In genomic region chr4:54215379-54216072, GRCh38 we compare ENCODE assay signal across 1 cellular context.
TF ChIP-seq lines count a peak whose summit lies in the region.

No MANE protein-coding gene starts in this region.

TF ChIP-seq in GM23338, 12 proteins besides CTCF, POLR2A, EP300 and RAD21 (continued from another document):
- no peak for TF ChIP-seq REST (IDR thresholded peaks at IDR 0.05; ENCODE audit: unreplicated experiment)
- TF ChIP-seq ZNF114 (CRISPR knock-in tag; IDR thresholded peaks at IDR 0.05), result no peak
- no peak for TF ChIP-seq STAT1 (IDR thresholded peaks at IDR 0.05; ENCODE audit: unreplicated experiment)
- no peak for TF ChIP-seq EZH2phosphoT487 (IDR thresholded peaks at IDR 0.05; ENCODE audit: unreplicated experiment)
- no peak for TF ChIP-seq JUNB (IDR thresholded peaks at IDR 0.05; ENCODE audit: unreplicated experiment)
- no peak for TF ChIP-seq ZNF331 (CRISPR knock-in tag; IDR thresholded peaks at IDR 0.05; ENCODE audit: low read depth)
- TF ChIP-seq ETS1 (IDR thresholded peaks at IDR 0.05), result no peak
- TF ChIP-seq EZH2 (IDR thresholded peaks at IDR 0.05; ENCODE audit: low read depth, unreplicated experiment), result no peak
- no peak for TF ChIP-seq NANOG (IDR thresholded peaks at IDR 0.05; ENCODE audit: borderline replicate concordance)
- no peak for TF ChIP-seq POLR2AphosphoS5 (IDR thresholded peaks at IDR 0.05; ENCODE audit: low read depth)
- TF ChIP-seq CREB1 (CRISPR knock-in tag; IDR thresholded peaks at IDR 0.05; ENCODE audit: low read depth), result no peak
